ENCODE assay signal across 8 cellular contexts in genomic region chr1:75614455-75615379, GRCh38. TPM values are rescaled to one million over a fixed set of nuclear protein-coding genes. Genes with fewer than 3 reads are reported as not detected.
DNase-seq lines count a peak whose midpoint lies in the region; ATAC-seq, FAIRE-seq and TF ChIP-seq lines count a peak whose summit lies in the region.

No MANE protein-coding gene starts in this region.

- H3K36me3 ChIP-seq in aorta (ENCODE audit: control insufficient read depth in 1 of 2, insufficient read depth in 2 of 2, low read length in 1 of 2) = no peaks in the 10 kb centered on the region

- H3K27me3 ChIP-seq in aorta (ENCODE audit: control insufficient read depth in 1 of 2, insufficient read depth in 2 of 2, low read length in 1 of 2) = no peaks in the 10 kb centered on the region

- TF ChIP-seq CTCF in 22Rv1 (IDR thresholded peaks at IDR 0.05) = peak; percentile 79

- H3K4me3 ChIP-seq in aorta (ENCODE audit: low read length in 2 of 2) = peak overlapping the region; percentile 35 to 46

- ATAC-seq in HG02759 (IDR thresholded peaks at IDR 0.05; ENCODE audit: unreplicated experiment) (peak; percentile 94), aorta (ENCODE audit: low FRiP score) (peak; percentile 75)

- no peak for TF ChIP-seq POLR2A in GM12892 (IDR thresholded peaks at IDR 0.05; ENCODE audit: low read depth, low read length)

- no peak for FAIRE-seq in GM12892 (lab: Jason Lieb, UNC)

- intact Hi-C loops in aorta (cut with DNase I) = no loop called here

- no peaks in the 10 kb centered on the region for H3K4me1 ChIP-seq in aorta (ENCODE audit: control insufficient read depth in 1 of 2, insufficient read depth in 2 of 2, low read length in 2 of 2)

- 1% methylated on average over 46 to 51 of the region's 51 CpGs for WGBS in aorta, 2 donors

- DNase-seq in GM12892 (ENCODE audit: insufficient read length) = peak; percentile 42
- DNase-seq in NCI-H1694 (lab: John Stamatoyannopoulos, UW) = peak; percentile 81
- peak; percentile 26 for DNase-seq in activated T-cell treated with anti-CD3 and anti-CD28 coated beads, Interleukin-2, amount 50 U/mL, for 1 hour
- peak; percentile 68 for DNase-seq in germinal center (ENCODE audit: low spot score)
- peak in 37 of 56 donors; percentile 7 to 59 (median 29) for DNase-seq in nucleus accumbens (lab: John Stamatoyannopoulos, UW)
- peak; percentile 52 to 79 for DNase-seq in aorta

- H3K9me3 ChIP-seq in aorta (ENCODE audit: control insufficient read depth, low read length) = no peaks in the 10 kb centered on the region

- H3K27ac ChIP-seq in 22Rv1 (no peak overlapping the region), aorta (ENCODE audit: low read depth in 1 of 2, low read length in 2 of 2) (no peak overlapping the region)

RNA-seq across cellular contexts. Expression of gene SLC44A5, which starts 3.8 kb away (rescaled TPM):
- 2.4 TPM for polyA plus RNA-seq in GM12892 (2012; ENCODE audit: missing spikeins)
- 1 to 10 TPM; 1.0 to 1.1 TPM for total RNA-seq in aorta
- 1 to 10 TPM in 1 of 2 donors, under 1 TPM in 1; 0.75 to 1.6 TPM for polyA plus RNA-seq in aorta

Comparison
In these comparisons a context has a peak if more than half of its experiments do, and no peak if none do; other contexts are left out.
1. DNase-seq: peak in every context shown above with its lines; median percentile 81 in NCI-H1694; 68 in germinal center; 66 in aorta; 42 in GM12892; 29 in nucleus accumbens; 26 in activated T-cell treated with anti-CD3 and anti-CD28 coated beads, Interleukin-2, amount 50 U/mL, for 1 hour.